Comparison of ENCODE assay signal across 17 cellular contexts in genomic region chr4:55173580-55173979, GRCh38. TPM values are rescaled to one million over a fixed set of nuclear protein-coding genes. Genes with fewer than 3 reads are reported as not detected.
DNase-seq lines count a peak whose midpoint lies in the region; ATAC-seq, FAIRE-seq and TF ChIP-seq lines count a peak whose summit lies in the region.
"Had no signal": no experiment of that assay in that cellular context is flagged by ENCODE, and none has a peak within 500 bp of the region (broad histone marks: within the 10 kb centered on the region; RNA-seq: fewer than 3 reads in every experiment).

No MANE protein-coding gene starts in this region.

- FAIRE-seq in pancreas (lab: Jason Lieb, UNC): no peak

- DNase-seq in EL (peak; percentile 58), RWPE2 (ENCODE audit: low spot score) (no peak), fibroblast of lung (ENCODE audit: low read depth in 2 of 2) (peak; percentile 51 to 81), osteoblast (ENCODE audit: insufficient read length, low spot score, missing footprints) (no peak), cortex of kidney (lab: John Stamatoyannopoulos, UW) (no peak), pancreas (no peak)
- DNase-seq in stimulated activated naive CD8-positive, alpha-beta T cell treated with anti-CD3 and anti-CD28 coated beads, Interleukin-15, Interleukin-2, amounts not matched to agents 100 U/mL and 50 U/mL, for 24 hours: no peak
- DNase-seq: activated naive CD4-positive, alpha-beta T cell treated with anti-CD3 and anti-CD28 coated beads for 36 hours; NCI-H2029 treated with DMSO at 0.1 percent for 48 hours; retina; stimulated activated CD4-positive, alpha-beta T cell treated with anti-CD3 and anti-CD28 coated beads, Interleukin-4, amount 100 ng/mL, for 24 hours; stimulated activated naive B cell treated with anti-CD40 and anti-IgM and Interleukin-4, amounts not matched to agents 10 μg/mL and 1 μg/mL and 100 μg/mL, for 72 hours had no signal

- H4K20me1 ChIP-seq in fibroblast of lung (ENCODE audit: control insufficient read depth, extremely low read depth, insufficient read depth, low read length) (no peaks in the 10 kb centered on the region), osteoblast (ENCODE audit: insufficient read depth, low read length) (no peaks in the 10 kb centered on the region)
- H4K20me1 ChIP-seq: BLaER1 treated with 17β-estradiol and CSF1 and Interleukin-3, amounts not matched to agents 10 nM and 100 nM had no signal

- H3K27me3 Mint-ChIP-seq in stimulated activated memory B cell treated with anti-CD40 and anti-IgM and Interleukin-4, amounts not matched to agents 10 μg/mL and 1 μg/mL and 100 μg/mL, for 72 hours: no peaks in the 10 kb centered on the region
- H3K27me3 Mint-ChIP-seq: central memory CD8-positive, alpha-beta T cell had no signal

- H3K27me3 ChIP-seq in RWPE2 (ENCODE audit: insufficient read depth, poor library complexity, severe bottlenecking) (no peaks in the 10 kb centered on the region), fibroblast of lung (ENCODE audit: control insufficient read depth, insufficient read depth, low read length) (no peaks in the 10 kb centered on the region), osteoblast (ENCODE audit: insufficient read depth, low read length) (no peaks in the 10 kb centered on the region), pancreas (no peaks in the 10 kb centered on the region)
- H3K27me3 ChIP-seq: BLaER1 treated with 17β-estradiol and CSF1 and Interleukin-3, amounts not matched to agents 10 nM and 100 nM; esophagus muscularis mucosa had no signal

- H3K4me1 ChIP-seq in RWPE2 (ENCODE audit: insufficient read depth, poor library complexity, severe bottlenecking): peaks cover 32% of the 10 kb centered on the region
- H3K4me1 ChIP-seq in fibroblast of lung (ENCODE audit: control insufficient read depth, extremely low read depth, insufficient read depth, low read length): peaks cover 11% of the 10 kb centered on the region
- H3K4me1 ChIP-seq in osteoblast (ENCODE audit: insufficient read depth, low read length): peaks cover 27% of the 10 kb centered on the region
- H3K4me1 ChIP-seq in pancreas: no peaks in the 10 kb centered on the region

- intact Hi-C loops in pancreas (cut with DNase I): no loop called here

- H2AFZ ChIP-seq in fibroblast of lung (ENCODE audit: low read length) (no peak overlapping the region), osteoblast (ENCODE audit: low read length) (no peak overlapping the region)

- H3K9me3 ChIP-seq in RWPE2 (ENCODE audit: severe bottlenecking) (no peaks in the 10 kb centered on the region), fibroblast of lung (ENCODE audit: control insufficient read depth, insufficient read depth, low read depth, low read length) (no peaks in the 10 kb centered on the region), osteoblast (ENCODE audit: low read depth, low read length) (no peaks in the 10 kb centered on the region), pancreas (no peaks in the 10 kb centered on the region)
- H3K9me3 ChIP-seq: BLaER1 treated with 17β-estradiol and CSF1 and Interleukin-3, amounts not matched to agents 10 nM and 100 nM; esophagus muscularis mucosa had no signal

- no peaks in the 10 kb centered on the region for H3K36me3 Mint-ChIP-seq in stimulated activated memory B cell treated with anti-CD40 and anti-IgM and Interleukin-4, amounts not matched to agents 10 μg/mL and 1 μg/mL and 100 μg/mL, for 72 hours
- H3K36me3 Mint-ChIP-seq: stimulated activated naive B cell treated with anti-CD40 and anti-IgM and Interleukin-4, amounts not matched to agents 10 μg/mL and 1 μg/mL and 100 μg/mL, for 72 hours had no signal

- no peaks in the 10 kb centered on the region for H3K9me3 Mint-ChIP-seq in stimulated activated memory B cell treated with anti-CD40 and anti-IgM and Interleukin-4, amounts not matched to agents 10 μg/mL and 1 μg/mL and 100 μg/mL, for 72 hours
- H3K9me3 Mint-ChIP-seq: activated naive CD4-positive, alpha-beta T cell treated with anti-CD3 and anti-CD28 coated beads for 36 hours; central memory CD8-positive, alpha-beta T cell had no signal

- no peaks in the 10 kb centered on the region for H3K36me3 ChIP-seq in RWPE2 (ENCODE audit: low read depth)
- H3K36me3 ChIP-seq in fibroblast of lung (ENCODE audit: control insufficient read depth, insufficient read depth, low read length): no peaks in the 10 kb centered on the region
- no peaks in the 10 kb centered on the region for H3K36me3 ChIP-seq in osteoblast (ENCODE audit: insufficient read depth, low read length)
- no peaks in the 10 kb centered on the region for H3K36me3 ChIP-seq in pancreas
- H3K36me3 ChIP-seq: BLaER1 treated with 17β-estradiol and CSF1 and Interleukin-3, amounts not matched to agents 10 nM and 100 nM; esophagus muscularis mucosa had no signal

- 30 to 41% methylated on average over 1 of the region's 1 CpG for WGBS in pancreas, 2 donors

- no peak overlapping the region for H3K4me3 Mint-ChIP-seq in stimulated activated memory B cell treated with anti-CD40 and anti-IgM and Interleukin-4, amounts not matched to agents 10 μg/mL and 1 μg/mL and 100 μg/mL, for 72 hours
- H3K4me3 Mint-ChIP-seq: activated naive CD4-positive, alpha-beta T cell treated with anti-CD3 and anti-CD28 coated beads for 36 hours; central memory CD8-positive, alpha-beta T cell; stimulated activated naive B cell treated with anti-CD40 and anti-IgM and Interleukin-4, amounts not matched to agents 10 μg/mL and 1 μg/mL and 100 μg/mL, for 72 hours had no signal

- ATAC-seq in RWPE2 (ENCODE audit: low read depth) (peak; percentile 74), pancreas (no peak)
- ATAC-seq in stimulated activated memory B cell treated with anti-CD40 and anti-IgM and Interleukin-4, amounts not matched to agents 10 μg/mL and 1 μg/mL and 100 μg/mL, for 72 hours: no peak
- no peak for ATAC-seq in stimulated activated naive CD8-positive, alpha-beta T cell treated with anti-CD3 and anti-CD28 coated beads, Interleukin-15, Interleukin-2, amounts not matched to agents 100 U/mL and 50 U/mL, for 24 hours
- ATAC-seq: stimulated activated naive B cell treated with anti-CD40 and anti-IgM and Interleukin-4, amounts not matched to agents 10 μg/mL and 1 μg/mL and 100 μg/mL, for 72 hours had no signal

- H3K4me2 ChIP-seq in fibroblast of lung (ENCODE audit: extremely low read depth, insufficient read depth, low read length) (no peak overlapping the region), osteoblast (ENCODE audit: insufficient read depth, low read length) (peak overlapping the region; percentile 11)
- H3K4me2 ChIP-seq: BLaER1 treated with 17β-estradiol and CSF1 and Interleukin-3, amounts not matched to agents 10 nM and 100 nM; KMS-11 had no signal

- no peaks in the 10 kb centered on the region for H3K79me2 ChIP-seq in fibroblast of lung (ENCODE audit: control insufficient read depth, insufficient read depth, low read length)
- H3K79me2 ChIP-seq in osteoblast (ENCODE audit: insufficient read depth, low read length): no peaks in the 10 kb centered on the region

- H3K27ac Mint-ChIP-seq in stimulated activated memory B cell treated with anti-CD40 and anti-IgM and Interleukin-4, amounts not matched to agents 10 μg/mL and 1 μg/mL and 100 μg/mL, for 72 hours: no peak overlapping the region
- H3K27ac Mint-ChIP-seq: activated naive CD4-positive, alpha-beta T cell treated with anti-CD3 and anti-CD28 coated beads for 36 hours; stimulated activated naive B cell treated with anti-CD40 and anti-IgM and Interleukin-4, amounts not matched to agents 10 μg/mL and 1 μg/mL and 100 μg/mL, for 72 hours had no signal

- no peaks in the 10 kb centered on the region for H3K4me1 Mint-ChIP-seq in stimulated activated memory B cell treated with anti-CD40 and anti-IgM and Interleukin-4, amounts not matched to agents 10 μg/mL and 1 μg/mL and 100 μg/mL, for 72 hours
- H3K4me1 Mint-ChIP-seq: stimulated activated naive B cell treated with anti-CD40 and anti-IgM and Interleukin-4, amounts not matched to agents 10 μg/mL and 1 μg/mL and 100 μg/mL, for 72 hours had no signal

- peak overlapping the region; percentile 80 for H3K27ac ChIP-seq in RWPE2 (ENCODE audit: poor library complexity, severe bottlenecking)
- no peak overlapping the region for H3K27ac ChIP-seq in fibroblast of lung (ENCODE audit: insufficient read depth, low read length)
- peak overlapping the region; percentile 20 for H3K27ac ChIP-seq in osteoblast (ENCODE audit: low read depth, low read length)
- no peak overlapping the region for H3K27ac ChIP-seq in pancreas
- H3K27ac ChIP-seq: BLaER1 treated with 17β-estradiol and CSF1 and Interleukin-3, amounts not matched to agents 10 nM and 100 nM; KMS-11 had no signal

- no peak overlapping the region for H3K9ac ChIP-seq in fibroblast of lung (ENCODE audit: insufficient read depth, low read length)
- H3K9ac ChIP-seq: BLaER1 treated with 17β-estradiol and CSF1 and Interleukin-3, amounts not matched to agents 10 nM and 100 nM; KMS-11 had no signal

- TF ChIP-seq CTCF in RWPE2 (IDR thresholded peaks at IDR 0.05; ENCODE audit: poor library complexity, severe bottlenecking) (no peak), fibroblast of lung (conservative IDR thresholded peaks at IDR 0.05 in 1 of 2, IDR thresholded peaks at IDR 0.05 in 1 of 2; ENCODE audit: low read depth in 1 of 2, low read length in 2 of 2) (no peak), osteoblast (IDR thresholded peaks at IDR 0.05; ENCODE audit: extremely low read depth, low read depth, low read length) (no peak), pancreas (IDR thresholded peaks at IDR 0.05) (no peak)

- H3K4me3 ChIP-seq in RWPE2 (ENCODE audit: severe bottlenecking) (no peak overlapping the region), fibroblast of lung (replicated peaks in 1 of 4; ENCODE audit: control extremely low read depth in 1 of 4, insufficient read depth in 1 of 4, low read depth in 3 of 4, low read length in 4 of 4) (no peak overlapping the region), osteoblast (ENCODE audit: insufficient read depth, low read length) (no peak overlapping the region), pancreas (no peak overlapping the region)
- H3K4me3 ChIP-seq: BLaER1 treated with 17β-estradiol and CSF1 and Interleukin-3, amounts not matched to agents 10 nM and 100 nM; esophagus muscularis mucosa had no signal

RNA-seq across cellular contexts. Expression of gene KDR, which starts 48.2 kb away (rescaled TPM):
- total RNA-seq in fibroblast of lung (0.26 TPM in 1 of 2 replicates, not detected in the other), osteoblast (not detected in 2 replicates), pancreas (1 to 10 TPM; 3.6 to 9.1 (median 4.8) TPM)
- polyA plus RNA-seq in fibroblast of lung (0.05 and 0.12 TPM in 2 replicates), pancreas (1 to 10 TPM; 1.6 to 6.0 TPM)
- polyA plus RNA-seq in fibroblast of lung (2012): 0.05 and 0.06 TPM in 2 replicates
- polyA minus RNA-seq in fibroblast of lung (ENCODE audit: low replicate concordance): not detected in 2 replicates
- total RNA-seq: activated naive CD4-positive, alpha-beta T cell treated with anti-CD3 and anti-CD28 coated beads for 36 hours had no signal

Comparison
In these comparisons a context has a peak if more than half of its experiments do, and no peak if none do; other contexts are left out.
1. DNase-seq: peak in EL (single experiment) and fibroblast of lung (2 of 2); none in RWPE2 (single experiment), osteoblast (single experiment), stimulated activated naive CD8-positive, alpha-beta T cell treated with anti-CD3 and anti-CD28 coated beads, Interleukin-15, Interleukin-2, amounts not matched to agents 100 U/mL and 50 U/mL, for 24 hours (single experiment), cortex of kidney (single experiment) and pancreas (0 of 6).
2. H3K27ac ChIP-seq: peak in RWPE2 (single experiment) and osteoblast (single experiment); none in fibroblast of lung (single experiment) and pancreas (0 of 4).